21 cellular contexts compared by ENCODE assay signal in the genomic region with DNA sequence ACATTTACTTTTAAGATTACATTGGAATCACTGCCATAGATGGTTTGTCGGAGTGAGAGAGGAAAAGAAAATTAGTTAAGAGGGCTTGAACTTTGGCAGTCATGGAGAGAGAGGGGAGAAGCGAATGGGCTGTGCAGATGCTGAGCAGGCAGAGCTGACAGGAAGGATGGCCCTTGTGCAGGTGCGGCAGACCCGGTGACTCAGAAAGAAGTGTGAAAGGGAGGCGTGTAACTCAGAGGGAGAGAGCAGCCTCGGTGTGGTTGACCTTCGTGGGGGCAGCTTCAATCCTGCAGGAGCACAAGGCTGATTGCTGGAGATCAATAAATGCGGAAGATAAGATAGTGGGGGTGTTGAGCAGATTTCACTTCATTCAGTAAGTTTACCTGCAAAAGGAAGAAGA.
A peak's percentile ranks its signal among the peaks of the same experiment; 100 is the strongest.
DNase-seq lines count a peak whose midpoint lies in the region; ATAC-seq, FAIRE-seq and TF ChIP-seq lines count a peak whose summit lies in the region.
"Had no signal": no experiment of that assay in that cellular context is flagged by ENCODE, and none has a peak within 500 bp of the region (broad histone marks: within the 10 kb centered on the region; RNA-seq: fewer than 3 reads in every experiment).

No MANE protein-coding gene starts in this region.

- no peak overlapping the region for H3K9ac ChIP-seq in kidney (ENCODE audit: low read length in 2 of 2)
- H3K9ac ChIP-seq: SK-N-SH had no signal

- H3K9me3 Mint-ChIP-seq in activated CD8-positive, alpha-beta T cell treated with anti-CD3 and anti-CD28 coated beads for 36 hours, result no peaks in the 10 kb centered on the region
- H3K9me3 Mint-ChIP-seq in activated CD8-positive, alpha-beta T cell treated with anti-CD3 and anti-CD28 coated beads, Interleukin-2, amount 10 ng/mL, durations not matched to agents 7 days and 5 days (ENCODE audit: insufficient read depth), result no peaks in the 10 kb centered on the region
- no peaks in the 10 kb centered on the region for H3K9me3 Mint-ChIP-seq in activated T-cell treated with anti-CD3 and anti-CD28 coated beads, Interleukin-2, amount 50 U/mL, for 72 hours
- H3K9me3 Mint-ChIP-seq: activated naive CD8-positive, alpha-beta T cell treated with anti-CD3 and anti-CD28 coated beads, Interleukin-2, amount 10 ng/mL, durations not matched to agents 7 days and 5 days had no signal

- CTCF ChIA-PET in activated CD8-positive, alpha-beta T cell treated with anti-CD3 and anti-CD28 coated beads for 36 hours (lab: Charles Lee), result no interaction called here
- CTCF ChIA-PET in activated CD8-positive, alpha-beta T cell treated with anti-CD3 and anti-CD28 coated beads, Interleukin-2, amount 10 ng/mL, durations not matched to agents 7 days and 5 days (lab: Charles Lee), result no interaction called here

- TF ChIP-seq CTCF in activated CD8-positive, alpha-beta T cell treated with anti-CD3 and anti-CD28 coated beads for 36 hours (IDR thresholded peaks at IDR 0.05), result no peak
- TF ChIP-seq CTCF in kidney (IDR thresholded peaks at IDR 0.05; ENCODE audit: borderline replicate concordance, extremely low read depth, insufficient read depth), result no peak

- no peaks in the 10 kb centered on the region for H3K36me3 Mint-ChIP-seq in activated CD8-positive, alpha-beta T cell treated with anti-CD3 and anti-CD28 coated beads for 36 hours (ENCODE audit: low read depth)
- H3K36me3 Mint-ChIP-seq in activated CD8-positive, alpha-beta T cell treated with anti-CD3 and anti-CD28 coated beads, Interleukin-2, amount 10 ng/mL, durations not matched to agents 7 days and 5 days (ENCODE audit: low read depth), result no peaks in the 10 kb centered on the region
- H3K36me3 Mint-ChIP-seq in activated T-cell treated with anti-CD3 and anti-CD28 coated beads, Interleukin-2, amount 50 U/mL, for 72 hours (ENCODE audit: insufficient read depth in 2 of 2), result no peaks in the 10 kb centered on the region
- H3K36me3 Mint-ChIP-seq: activated naive CD8-positive, alpha-beta T cell treated with anti-CD3 and anti-CD28 coated beads, Interleukin-2, amount 10 ng/mL, durations not matched to agents 7 days and 5 days had no signal

- no peak overlapping the region for H3K27ac ChIP-seq in kidney (ENCODE audit: low read depth in 2 of 2, low read length in 2 of 2)
- H3K27ac ChIP-seq: left ventricle myocardium inferior, PC-9, skin epidermis, stomach, vagina had no signal

- peaks cover 8% of the 10 kb centered on the region for H3K4me1 Mint-ChIP-seq in activated CD8-positive, alpha-beta T cell treated with anti-CD3 and anti-CD28 coated beads for 36 hours (ENCODE audit: low read depth)
- peaks cover 6% of the 10 kb centered on the region for H3K4me1 Mint-ChIP-seq in activated CD8-positive, alpha-beta T cell treated with anti-CD3 and anti-CD28 coated beads, Interleukin-2, amount 10 ng/mL, durations not matched to agents 7 days and 5 days (ENCODE audit: low read depth)
- peaks cover 14% of the 10 kb centered on the region for H3K4me1 Mint-ChIP-seq in activated T-cell treated with anti-CD3 and anti-CD28 coated beads, Interleukin-2, amount 50 U/mL, for 72 hours (ENCODE audit: low read depth)

- POLR2A ChIA-PET in activated CD8-positive, alpha-beta T cell treated with anti-CD3 and anti-CD28 coated beads for 36 hours (lab: Charles Lee), result no interaction called here
- POLR2A ChIA-PET in activated CD8-positive, alpha-beta T cell treated with anti-CD3 and anti-CD28 coated beads, Interleukin-2, amount 10 ng/mL, durations not matched to agents 7 days and 5 days (lab: Charles Lee), result no interaction called here

- H3K36me3 ChIP-seq in kidney (ENCODE audit: control insufficient read depth in 1 of 2, insufficient read depth in 2 of 2, low read length in 2 of 2), result no peaks in the 10 kb centered on the region
- H3K36me3 ChIP-seq: left ventricle myocardium inferior, stomach, vagina had no signal

- peak; percentile 14 for DNase-seq in activated CD8-positive, alpha-beta T cell treated with anti-CD3 and anti-CD28 coated beads for 36 hours
- DNase-seq in activated CD8-positive, alpha-beta T cell treated with anti-CD3 and anti-CD28 coated beads, Interleukin-2, amount 10 ng/mL, durations not matched to agents 7 days and 5 days, result no peak
- DNase-seq in NCI-H146 (lab: John Stamatoyannopoulos, UW) (peak; percentile 59), iPS-NIHi7 (ENCODE audit: extremely low spot score) (peak; percentile 35), hepatic stellate cell (ENCODE audit: low spot score) (no peak), kidney (no peak)
- no peak for DNase-seq in activated T-cell treated with anti-CD3 and anti-CD28 coated beads, Interleukin-2, amount 50 U/mL, for 72 hours
- DNase-seq: activated naive CD8-positive, alpha-beta T cell treated with anti-CD3 and anti-CD28 coated beads, Interleukin-2, amount 10 ng/mL, durations not matched to agents 7 days and 5 days; effector CD8-positive, alpha-beta T cell; left ventricle myocardium inferior; NCI-H1694; NCI-H524; PC-9; SK-N-SH; stomach had no signal

- H3K27me3 Mint-ChIP-seq in activated CD8-positive, alpha-beta T cell treated with anti-CD3 and anti-CD28 coated beads for 36 hours, result no peaks in the 10 kb centered on the region
- no peaks in the 10 kb centered on the region for H3K27me3 Mint-ChIP-seq in activated CD8-positive, alpha-beta T cell treated with anti-CD3 and anti-CD28 coated beads, Interleukin-2, amount 10 ng/mL, durations not matched to agents 7 days and 5 days (ENCODE audit: low read depth)
- H3K27me3 Mint-ChIP-seq in activated T-cell treated with anti-CD3 and anti-CD28 coated beads, Interleukin-2, amount 50 U/mL, for 72 hours (ENCODE audit: low read depth), result no peaks in the 10 kb centered on the region

- no peak overlapping the region for H3K4me3 Mint-ChIP-seq in activated CD8-positive, alpha-beta T cell treated with anti-CD3 and anti-CD28 coated beads for 36 hours
- no peak overlapping the region for H3K4me3 Mint-ChIP-seq in activated CD8-positive, alpha-beta T cell treated with anti-CD3 and anti-CD28 coated beads, Interleukin-2, amount 10 ng/mL, durations not matched to agents 7 days and 5 days
- H3K4me3 Mint-ChIP-seq in activated T-cell treated with anti-CD3 and anti-CD28 coated beads, Interleukin-2, amount 50 U/mL, for 72 hours, result no peak overlapping the region
- H3K4me3 Mint-ChIP-seq: activated naive CD8-positive, alpha-beta T cell treated with anti-CD3 and anti-CD28 coated beads, Interleukin-2, amount 10 ng/mL, durations not matched to agents 7 days and 5 days had no signal

- intact Hi-C loops in activated CD8-positive, alpha-beta T cell treated with anti-CD3 and anti-CD28 coated beads for 36 hours (cut with micrococcal nuclease), result no loop called here
- intact Hi-C loops in kidney (cut with DNase I), result no loop called here

- ATAC-seq in activated CD8-positive, alpha-beta T cell treated with anti-CD3 and anti-CD28 coated beads for 36 hours, result peak; percentile 56
- no peak for ATAC-seq in activated CD8-positive, alpha-beta T cell treated with anti-CD3 and anti-CD28 coated beads, Interleukin-2, amount 10 ng/mL, durations not matched to agents 7 days and 5 days
- ATAC-seq in activated T-cell treated with anti-CD3 and anti-CD28 coated beads, Interleukin-2, amount 50 U/mL, for 72 hours (replicated peaks in 1 of 2), result peak; percentile 51 to 59
- no peak for ATAC-seq in HG03097 (IDR thresholded peaks at IDR 0.05; ENCODE audit: low FRiP score, unreplicated experiment)

- H3K27ac Mint-ChIP-seq in activated CD8-positive, alpha-beta T cell treated with anti-CD3 and anti-CD28 coated beads for 36 hours, result no peak overlapping the region
- no peak overlapping the region for H3K27ac Mint-ChIP-seq in activated CD8-positive, alpha-beta T cell treated with anti-CD3 and anti-CD28 coated beads, Interleukin-2, amount 10 ng/mL, durations not matched to agents 7 days and 5 days
- H3K27ac Mint-ChIP-seq in activated T-cell treated with anti-CD3 and anti-CD28 coated beads, Interleukin-2, amount 50 U/mL, for 72 hours, result no peak overlapping the region
- H3K27ac Mint-ChIP-seq: activated naive CD8-positive, alpha-beta T cell treated with anti-CD3 and anti-CD28 coated beads, Interleukin-2, amount 10 ng/mL, durations not matched to agents 7 days and 5 days had no signal

- no peaks in the 10 kb centered on the region for H3K4me1 ChIP-seq in kidney (ENCODE audit: control insufficient read depth in 1 of 2, insufficient read depth in 1 of 2, low read depth in 1 of 2, low read length in 2 of 2)
- H3K4me1 ChIP-seq: left ventricle myocardium inferior, vagina had no signal

- H3K4me3 ChIP-seq in kidney (ENCODE audit: low read length in 2 of 2), result no peak overlapping the region
- H3K4me3 ChIP-seq: left ventricle myocardium inferior, PC-9, skin epidermis, stomach, vagina had no signal

- FAIRE-seq in kidney (lab: Jason Lieb, UNC), result no peak
- FAIRE-seq: bronchial epithelial cell, GM12891, H1 had no signal

- H3K9me3 ChIP-seq in kidney (ENCODE audit: control insufficient read depth in 1 of 2, low read length in 2 of 2), result no peaks in the 10 kb centered on the region
- H3K9me3 ChIP-seq: left ventricle myocardium inferior, SK-N-SH, stomach, vagina had no signal

Comparison
In these comparisons a context has a peak if more than half of its experiments do, and no peak if none do; other contexts are left out.
1. ATAC-seq: peak in activated CD8-positive, alpha-beta T cell treated with anti-CD3 and anti-CD28 coated beads for 36 hours (single experiment) and activated T-cell treated with anti-CD3 and anti-CD28 coated beads, Interleukin-2, amount 50 U/mL, for 72 hours (2 of 2); none in activated CD8-positive, alpha-beta T cell treated with anti-CD3 and anti-CD28 coated beads, Interleukin-2, amount 10 ng/mL, durations not matched to agents 7 days and 5 days (single experiment) and HG03097 (single experiment).
2. DNase-seq: peak in activated CD8-positive, alpha-beta T cell treated with anti-CD3 and anti-CD28 coated beads for 36 hours (single experiment), NCI-H146 (single experiment) and iPS-NIHi7 (single experiment); none in activated CD8-positive, alpha-beta T cell treated with anti-CD3 and anti-CD28 coated beads, Interleukin-2, amount 10 ng/mL, durations not matched to agents 7 days and 5 days (single experiment), activated T-cell treated with anti-CD3 and anti-CD28 coated beads, Interleukin-2, amount 50 U/mL, for 72 hours (0 of 2), hepatic stellate cell (single experiment) and kidney (single experiment).